Comparison of ENCODE assay signal across 8 cellular contexts in genomic region chr6:16700202-16700997, GRCh38.
DNase-seq lines count a peak whose midpoint lies in the region; ATAC-seq, FAIRE-seq and TF ChIP-seq lines count a peak whose summit lies in the region.

No MANE protein-coding gene starts in this region.

- H3K4me1 Mint-ChIP-seq in stimulated activated naive CD8-positive, alpha-beta T cell treated with anti-CD3 and anti-CD28 coated beads, Interleukin-15, Interleukin-2, amounts not matched to agents 100 ng/mL and 50 ng/mL, for 24 hours (ENCODE audit: low read depth): peaks cover 84% of the 10 kb centered on the region

- H3K27me3 Mint-ChIP-seq in stimulated activated naive CD8-positive, alpha-beta T cell treated with anti-CD3 and anti-CD28 coated beads, Interleukin-15, Interleukin-2, amounts not matched to agents 100 ng/mL and 50 ng/mL, for 24 hours: no peaks in the 10 kb centered on the region

- peak overlapping the region; percentile 97 for H3K27ac Mint-ChIP-seq in stimulated activated naive CD8-positive, alpha-beta T cell treated with anti-CD3 and anti-CD28 coated beads, Interleukin-15, Interleukin-2, amounts not matched to agents 100 ng/mL and 50 ng/mL, for 24 hours

- H3K36me3 ChIP-seq in keratinocyte (ENCODE audit: control insufficient read depth in 2 of 2, extremely low read depth in 1 of 2, insufficient read depth in 2 of 2, low read length in 2 of 2): no peaks in the 10 kb centered on the region

- no peak overlapping the region for H3K4me3 ChIP-seq in HL-60 (replicated peaks; ENCODE audit: insufficient read depth, low read length)
- peak overlapping the region in 2 of 3 experiments; percentile 3 to 18 for H3K4me3 ChIP-seq in keratinocyte (ENCODE audit: control insufficient read depth in 2 of 3, extremely low read depth in 1 of 3, insufficient read depth in 2 of 3, low read depth in 1 of 3, low read length in 3 of 3)

- H3K4me3 Mint-ChIP-seq in stimulated activated naive CD8-positive, alpha-beta T cell treated with anti-CD3 and anti-CD28 coated beads, Interleukin-15, Interleukin-2, amounts not matched to agents 100 ng/mL and 50 ng/mL, for 24 hours: peak overlapping the region; percentile 85

- H3K27ac ChIP-seq in HL-60 (replicated peaks) (peak overlapping the region; percentile 71), keratinocyte (ENCODE audit: control insufficient read depth, insufficient read depth, low read length) (peak overlapping the region; percentile 66)

- no peak for ATAC-seq in GM18868 (IDR thresholded peaks at IDR 0.05; ENCODE audit: unreplicated experiment)

- H3K79me2 ChIP-seq in keratinocyte (ENCODE audit: control insufficient read depth, insufficient read depth, low read length): peaks cover 2% of the 10 kb centered on the region

- no peaks in the 10 kb centered on the region for H3K9me1 ChIP-seq in keratinocyte (ENCODE audit: control insufficient read depth, extremely low read depth, insufficient read depth, low read length)

- H4K20me1 ChIP-seq in keratinocyte (ENCODE audit: control insufficient read depth, extremely low read depth, insufficient read depth, low read length): no peaks in the 10 kb centered on the region

- DNase-seq in HL-60 (ENCODE audit: low read depth in 1 of 2, low spot score in 1 of 2) (peak in 1 of 2 experiments; percentile 35), keratinocyte (ENCODE audit: low read depth, low spot score) (no peak), NCI-H1436 treated with DMSO at 0.1 percent for 48 hours (lab: John Stamatoyannopoulos, UW) (no peak), amniotic stem cell (lab: John Stamatoyannopoulos, UW) (no peak), NCI-H1417 treated with DMSO at 0.1 percent for 48 hours (lab: John Stamatoyannopoulos, UW) (no peak)
- DNase-seq in activated gamma-delta T cell treated with anti-CD3 and anti-CD28 coated beads, Interleukin-2, amount 50 U/mL, for 16 hours (ENCODE audit: low read depth): peak; percentile 31

- peak overlapping the region; percentile 75 for H2AFZ ChIP-seq in keratinocyte (ENCODE audit: control insufficient read depth, low read length)

- no peaks in the 10 kb centered on the region for H3K9me3 Mint-ChIP-seq in stimulated activated naive CD8-positive, alpha-beta T cell treated with anti-CD3 and anti-CD28 coated beads, Interleukin-15, Interleukin-2, amounts not matched to agents 100 ng/mL and 50 ng/mL, for 24 hours

- no peak for TF ChIP-seq CTCF in HL-60 (IDR thresholded peaks at IDR 0.05; ENCODE audit: insufficient read depth, low read length)
- TF ChIP-seq CTCF in keratinocyte (optimal IDR thresholded peaks at IDR 0.05 in 1 of 3, IDR thresholded peaks at IDR 0.05 in 1 of 3, conservative IDR thresholded peaks at IDR 0.05 in 1 of 3; ENCODE audit: extremely low read depth in 1 of 3, insufficient read depth in 2 of 3, low read length in 3 of 3): no peak

- no peaks in the 10 kb centered on the region for H3K9me3 ChIP-seq in keratinocyte (ENCODE audit: control insufficient read depth, low read depth, low read length)

- dilution Hi-C loops in keratinocyte (cut with MboI; ENCODE audit: extremely low pct_ligation_motif_present, low sequenced_read_pairs): no loop called here

- H3K27me3 ChIP-seq in HL-60 (ENCODE audit: insufficient read depth, poor library complexity, severe bottlenecking) (no peaks in the 10 kb centered on the region), keratinocyte (ENCODE audit: control insufficient read depth, extremely low read depth, insufficient read depth, low read length) (no peaks in the 10 kb centered on the region)

- H3K9ac ChIP-seq in keratinocyte (ENCODE audit: control insufficient read depth, extremely low read depth, insufficient read depth, low read length): peak overlapping the region; percentile 77

- H3K4me1 ChIP-seq in keratinocyte (ENCODE audit: control insufficient read depth, extremely low read depth, insufficient read depth, low read length): peaks cover 60% of the 10 kb centered on the region

- H3K4me2 ChIP-seq in keratinocyte (ENCODE audit: control insufficient read depth, extremely low read depth, insufficient read depth, low read depth, low read length): peak overlapping the region; percentile 87

- no peaks in the 10 kb centered on the region for H3K36me3 Mint-ChIP-seq in stimulated activated naive CD8-positive, alpha-beta T cell treated with anti-CD3 and anti-CD28 coated beads, Interleukin-15, Interleukin-2, amounts not matched to agents 100 ng/mL and 50 ng/mL, for 24 hours (ENCODE audit: low read depth)

- FAIRE-seq in keratinocyte (lab: Jason Lieb, UNC): peak; percentile 20
